Comparison of ENCODE assay signal across 8 cellular contexts in the genomic region with DNA sequence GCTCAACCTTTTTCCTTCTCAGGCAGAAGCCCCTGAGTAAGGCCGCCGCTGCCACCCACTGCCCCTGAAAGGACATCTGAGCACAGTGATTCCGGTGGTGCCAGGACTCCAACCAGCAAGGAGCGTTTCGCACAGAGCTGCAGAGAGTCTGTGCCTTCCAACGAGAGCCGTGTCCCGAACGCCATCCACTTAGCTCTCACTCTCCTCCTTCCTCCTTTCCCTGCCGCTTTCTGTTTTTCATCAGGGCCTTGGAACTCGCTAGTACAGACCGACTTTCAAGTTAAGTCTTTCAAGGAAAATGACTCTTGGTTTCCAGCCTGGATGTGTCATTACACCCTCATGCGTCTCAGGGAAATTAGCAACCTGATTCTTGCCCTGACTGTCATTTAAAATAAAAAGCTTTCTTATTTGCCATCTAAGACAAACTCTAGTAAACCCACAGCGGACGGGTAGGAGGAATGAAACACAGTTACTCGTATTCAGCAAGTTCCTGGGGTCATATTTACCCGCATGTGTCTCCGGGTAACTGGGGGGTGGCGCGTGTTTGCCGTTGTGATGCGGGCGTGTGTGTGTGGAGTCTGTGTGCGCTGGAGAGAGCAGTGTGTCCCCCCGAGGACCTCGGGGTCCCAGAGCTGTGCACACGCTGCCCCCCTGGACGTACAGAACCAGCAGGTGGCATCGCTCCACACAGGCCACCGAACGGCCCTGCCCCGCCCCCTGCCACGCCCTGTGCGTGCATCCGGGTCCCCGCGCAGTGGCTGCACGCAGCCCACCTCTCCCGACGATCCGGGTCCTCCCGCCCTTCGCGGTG. TPM values are rescaled to one million over a fixed set of nuclear protein-coding genes. Genes with fewer than 3 reads are reported as not detected.
DNase-seq lines count a peak whose midpoint lies in the region; ATAC-seq and TF ChIP-seq lines count a peak whose summit lies in the region.

No MANE protein-coding gene starts in this region.

- H3K27ac ChIP-seq in ovary = no peak overlapping the region
- peak overlapping the region; percentile 36 to 58 (median 46) for H3K27ac ChIP-seq in transverse colon

- intact Hi-C loops in ovary (cut with DNase I) = no loop called here
- intact Hi-C loops in transverse colon (cut with DNase I; ENCODE audit: low total_unique reads) = no loop called here

- in situ Hi-C loops in transverse colon (cut with MboI; ENCODE audit: low pct_ligation_motif_present in 1 of 4, low pct_unique_long_range_greater_than_20kb in 1 of 4, low sequenced_read_pairs in 3 of 4) = no loop called here

- WGBS in ovary, 3 donors = 6 to 23% (median 15%) methylated on average over 29 to 44 of the region's 44 CpGs
- 24% methylated on average over 44 of the region's 44 CpGs; no CpG with 5 or more reads in 1 of the 2 donors for WGBS in transverse colon (ENCODE audit: low coverage in 1 of 2), 2 donors

- TF ChIP-seq POLR2A in ovary (IDR thresholded peaks at IDR 0.05) (no peak), transverse colon (IDR thresholded peaks at IDR 0.05) (no peak)

- no peak for TF ChIP-seq EP300 in ovary (IDR thresholded peaks at IDR 0.05)
- TF ChIP-seq EP300 in transverse colon (IDR thresholded peaks at IDR 0.05; ENCODE audit: low read depth) = no peak

- no peak for ATAC-seq in HG03280 (IDR thresholded peaks at IDR 0.05; ENCODE audit: unreplicated experiment)

- peak overlapping the region; percentile 69 for H3K4me3 ChIP-seq in fibroblast of mammary gland (ENCODE audit: control insufficient read depth, low read depth, low read length)
- peak overlapping the region; percentile 49 for H3K4me3 ChIP-seq in ovary
- peak overlapping the region; percentile 46 to 53 (median 48) for H3K4me3 ChIP-seq in transverse colon

- H3K9me3 ChIP-seq in ovary = no peaks in the 10 kb centered on the region
- H3K9me3 ChIP-seq in transverse colon = no peaks in the 10 kb centered on the region

- H3K36me3 ChIP-seq in ovary = no peaks in the 10 kb centered on the region
- no peaks in the 10 kb centered on the region for H3K36me3 ChIP-seq in transverse colon

- DNase-seq in NCI-H82 (lab: John Stamatoyannopoulos, UW) = peak; percentile 68
- DNase-seq in NCI-H82 treated with DMSO at 0.1 percent for 48 hours (lab: John Stamatoyannopoulos, UW; ENCODE audit: unreplicated experiment) = no peak
- peak; percentile 79 for DNase-seq in NCI-H2171 treated with DMSO at 0.1 percent for 48 hours (lab: John Stamatoyannopoulos, UW)
- peak; percentile 50 for DNase-seq in activated T-cell treated with anti-CD3 and anti-CD28 coated beads for 48 hours (ENCODE audit: low read depth)
- DNase-seq in fibroblast of mammary gland (ENCODE audit: low read depth) = peak; percentile 63
- DNase-seq in ovary = peak in 4 of 5 donors; percentile 18 to 63 (median 46)
- DNase-seq in transverse colon = peak; percentile 72

- H3K27me3 ChIP-seq in ovary (no peaks in the 10 kb centered on the region), transverse colon (no peaks in the 10 kb centered on the region)

- H3K4me1 ChIP-seq in ovary (ENCODE audit: insufficient read depth) (peaks cover 4% of the 10 kb centered on the region), transverse colon (peaks cover 0 to 12% (median 7%) of the 10 kb centered on the region in 4 donors)

- TF ChIP-seq CTCF in fibroblast of mammary gland (conservative IDR thresholded peaks at IDR 0.05; ENCODE audit: control insufficient read depth, insufficient read depth, low read depth, low read length) (no peak), ovary (IDR thresholded peaks at IDR 0.05) (no peak), transverse colon (IDR thresholded peaks at IDR 0.05) (peak in 4 of 5 experiments; percentile 30 to 44 (median 33))

RNA-seq across cellular contexts. Expression of a gene that starts 30.4 kb away (rescaled TPM):
- total RNA-seq in ovary (10 to 100 TPM in 3 of 7 donors, 1 to 10 TPM in 4; 2.2 to 73.2 (median 9.6) TPM), transverse colon (10 to 100 TPM in 3 of 4 donors, 1 to 10 TPM in 1; 6.7 to 39.4 (median 17.9) TPM)
- polyA plus RNA-seq in ovary = 10 to 100 TPM in 1 of 2 donors, 1 to 10 TPM in 1; 9.9 to 21.7 TPM

Comparison
In these comparisons a context has a peak if more than half of its experiments do, and no peak if none do; other contexts are left out.
1. CTCF ChIP-seq: peak in transverse colon (4 of 5); none in fibroblast of mammary gland (single experiment) and ovary (0 of 3).
2. H3K27ac ChIP-seq: peak in transverse colon (4 of 4); none in ovary (0 of 2).
3. Peak in every context shown above with its lines, with median percentiles within 50 percentile points of each other: H3K4me3 ChIP-seq.